ENCODE assay signal across 8 cellular contexts in genomic region chr19:1133471-1133929, GRCh38. TPM values are rescaled to one million over a fixed set of nuclear protein-coding genes. Genes with fewer than 3 reads are reported as not detected.
A peak's percentile ranks its signal among the peaks of the same experiment; 100 is the strongest.
DNase-seq lines count a peak whose midpoint lies in the region; ATAC-seq and TF ChIP-seq lines count a peak whose summit lies in the region.

No MANE protein-coding gene starts in this region.

- H3K27ac Mint-ChIP-seq in CD4-positive, alpha-beta memory T cell, result peak overlapping the region; percentile 86 to 96 (median 92)

- no peaks in the 10 kb centered on the region for H3K27me3 Mint-ChIP-seq in CD4-positive, alpha-beta memory T cell

- H3K36me3 Mint-ChIP-seq in CD4-positive, alpha-beta memory T cell, result peaks cover 2 to 10% of the 10 kb centered on the region in 2 donors

- H3K9ac ChIP-seq in HCT116 (ENCODE audit: low read length), result no peak overlapping the region
- no peak overlapping the region for H3K9ac ChIP-seq in mucosa of rectum (ENCODE audit: low read depth in 1 of 2, low read length in 2 of 2)

- TF ChIP-seq RAD21 in HCT116 (IDR thresholded peaks at IDR 0.05; ENCODE audit: low read depth), result no peak

- POLR2A ChIA-PET in CD4-positive, alpha-beta memory T cell (lab: Charles Lee; ENCODE audit: partially characterized antibody), result interaction anchor here (0.8 to 4.7 kb wide), 13 partner anchors 13 to 136 kb away, joined by 3 to 42 read pairs (median 4); partner anchors contain the start of genes ABCA7, ARHGAP45, CIRBP and GPX4
- POLR2A ChIA-PET in HCT116 (lab: Charles Lee), result interaction anchor here (1.1 kb wide), 1 partner anchor 10 kb away, joined by 4 read pairs; no protein-coding TSS in a partner anchor

- H3K4me2 ChIP-seq in HCT116 (ENCODE audit: low read length), result no peak overlapping the region

- peak; percentile 90 for ATAC-seq in HCT116
- ATAC-seq in SK-N-SH treated with all-trans-retinoic acid at 6 μM for 48 hours, result peak; percentile 36

- peak overlapping the region; percentile 90 for H3K27ac ChIP-seq in CD4-positive, alpha-beta memory T cell (ENCODE audit: low read depth, low read length)
- H3K27ac ChIP-seq in HCT116 (ENCODE audit: low read depth, low read length) (no peak overlapping the region; the same call in 1 of the 2 replicates), mucosa of rectum (ENCODE audit: low read depth in 2 of 2, low read length in 2 of 2) (peak overlapping the region; percentile 35 to 96), suprapubic skin (peak overlapping the region; percentile 90)

- H3K9me3 Mint-ChIP-seq in CD4-positive, alpha-beta memory T cell, result peaks cover 0 to 2% (median 0%) of the 10 kb centered on the region in 8 donors

- H3K27me3 ChIP-seq in CD4-positive, alpha-beta memory T cell (ENCODE audit: insufficient read depth, low read length), result no peaks in the 10 kb centered on the region
- H3K27me3 ChIP-seq in HCT116 (ENCODE audit: insufficient read depth, low read length) (no peaks in the 10 kb centered on the region), mucosa of rectum (ENCODE audit: control insufficient read depth in 2 of 2, insufficient read depth in 2 of 2, low read length in 2 of 2) (no peaks in the 10 kb centered on the region), suprapubic skin (no peaks in the 10 kb centered on the region)

- intact Hi-C loops in CD4-positive, alpha-beta memory T cell (cut with micrococcal nuclease), result loop anchor here (2.0 to 5.0 kb wide), 3 partner anchors 36 to 59 kb away; partner anchors contain the start of genes POLR2E and SBNO2
- intact Hi-C loops in HCT116 (cut with micrococcal nuclease), result no loop called here

- RAD21 ChIA-PET in HCT116 (lab: Charles Lee; ENCODE audit: low non-redundant PET in 1 of 2, low total read pairs in 2 of 2, uncharacterized antibody in 2 of 2, unreplicated experiment in 2 of 2), result interaction anchor here in 1 of 2 experiments (0.6 kb wide), 1 partner anchor 363 kb away, joined by 3 read pairs; no protein-coding TSS in a partner anchor

- WGBS in suprapubic skin, result 87% methylated on average over 16 of the region's 25 CpGs

- peak overlapping the region; percentile 65 to 87 (median 80) for H3K4me3 Mint-ChIP-seq in CD4-positive, alpha-beta memory T cell

- no peak for TF ChIP-seq CTCF in HCT116 (IDR thresholded peaks at IDR 0.05 in 2 of 3, conservative IDR thresholded peaks at IDR 0.05 in 1 of 3; ENCODE audit: borderline replicate concordance in 1 of 3, insufficient read depth in 1 of 3, low read depth in 2 of 3, low read length in 2 of 3)
- no peak for TF ChIP-seq CTCF in suprapubic skin (IDR thresholded peaks at IDR 0.05)

- H3K4me3 ChIP-seq in CD4-positive, alpha-beta memory T cell (ENCODE audit: low read length in 2 of 2), result peak overlapping the region in 1 of 2 donors; percentile 89
- H3K4me3 ChIP-seq in HCT116 (replicated peaks in 1 of 2; ENCODE audit: low read depth in 1 of 2, low read length in 2 of 2) (no peak overlapping the region), mucosa of rectum (ENCODE audit: low read length in 2 of 2) (peak overlapping the region in 1 of 2 donors; percentile 41), suprapubic skin (no peak overlapping the region)

- BruUV-seq in HCT116 (replicated peaks; lab: Mats Ljungman, UMichigan), result no TSS peak

- peaks cover 53% of the 10 kb centered on the region for H3K4me1 ChIP-seq in CD4-positive, alpha-beta memory T cell (ENCODE audit: insufficient read depth, low read length)
- H3K4me1 ChIP-seq in HCT116 (ENCODE audit: control insufficient read depth in 1 of 2, insufficient read depth in 2 of 2, low read length in 2 of 2), result peaks cover 0 to 8% of the 10 kb centered on the region in 2 experiments; a peak in 2 of 4 replicates
- H3K4me1 ChIP-seq in mucosa of rectum (ENCODE audit: control insufficient read depth in 2 of 2, insufficient read depth in 2 of 2, low read length in 2 of 2), result peaks cover 37 to 42% of the 10 kb centered on the region in 2 donors
- peaks cover 75% of the 10 kb centered on the region for H3K4me1 ChIP-seq in suprapubic skin

- no peak for TF ChIP-seq EP300 in suprapubic skin (IDR thresholded peaks at IDR 0.05)

- TF ChIP-seq POLR2A in HCT116 (IDR thresholded peaks at IDR 0.05; ENCODE audit: borderline replicate concordance, extremely low read depth, insufficient read depth, insufficient read length) (no peak), suprapubic skin (IDR thresholded peaks at IDR 0.05) (no peak)

- peak; percentile 87 to 90 (median 88) for DNase-seq in CD4-positive, alpha-beta memory T cell
- DNase-seq in HCT116 (ENCODE audit: low read depth, low spot score), result peak; percentile 34
- peak; percentile 72 for DNase-seq in activated naive CD4-positive, alpha-beta T cell treated with anti-CD3 and anti-CD28 coated beads, Interleukin-2, amount 50 U/mL, for 16 hours
- DNase-seq in suprapubic skin (ENCODE audit: low spot score in 2 of 2), result no peak
- DNase-seq in NCI-H2107 (lab: John Stamatoyannopoulos, UW), result no peak
- no peak for DNase-seq in cortex of kidney (lab: John Stamatoyannopoulos, UW)

- H3K9me2 ChIP-seq in HCT116 (ENCODE audit: insufficient read depth), result no peaks in the 10 kb centered on the region

- H3K9me3 ChIP-seq in CD4-positive, alpha-beta memory T cell (ENCODE audit: control insufficient read depth in 1 of 2, low read length in 2 of 2), result no peaks in the 10 kb centered on the region
- no peaks in the 10 kb centered on the region for H3K9me3 ChIP-seq in HCT116 (ENCODE audit: control insufficient read depth in 1 of 2, insufficient read depth in 1 of 2, low read depth in 1 of 2, low read length in 2 of 2)
- no peaks in the 10 kb centered on the region for H3K9me3 ChIP-seq in mucosa of rectum (ENCODE audit: control insufficient read depth in 2 of 2, low read length in 2 of 2)
- H3K9me3 ChIP-seq in suprapubic skin, result no peaks in the 10 kb centered on the region

- no peak overlapping the region for H2AFZ ChIP-seq in HCT116 (ENCODE audit: low read depth, low read length, poor library complexity, severe bottlenecking)

- CTCF ChIA-PET in CD4-positive, alpha-beta memory T cell (lab: Charles Lee; ENCODE audit: partially characterized antibody), result interaction anchor here (0.7 to 1.2 kb wide), 6 partner anchors 20 to 325 kb away, joined by 3 to 4 read pairs (median 3); no protein-coding TSS in a partner anchor
- CTCF ChIA-PET in HCT116 (lab: Charles Lee), result no interaction called here

- H4K20me1 ChIP-seq in HCT116 (ENCODE audit: insufficient read depth), result no peaks in the 10 kb centered on the region

- no peaks in the 10 kb centered on the region for H3K36me3 ChIP-seq in CD4-positive, alpha-beta memory T cell (ENCODE audit: insufficient read depth, low read length)
- peaks cover 0 to 8% of the 10 kb centered on the region in 2 experiments; a peak in 1 of 4 replicates for H3K36me3 ChIP-seq in HCT116 (ENCODE audit: control insufficient read depth in 1 of 2, insufficient read depth in 2 of 2, low read length in 2 of 2)
- H3K36me3 ChIP-seq in mucosa of rectum (ENCODE audit: control insufficient read depth in 2 of 2, insufficient read depth in 2 of 2, low read length in 2 of 2), result no peaks in the 10 kb centered on the region
- peaks cover 12% of the 10 kb centered on the region for H3K36me3 ChIP-seq in suprapubic skin

- peaks cover 7 to 32% (median 22%) of the 10 kb centered on the region in 4 donors for H3K4me1 Mint-ChIP-seq in CD4-positive, alpha-beta memory T cell

- H3K79me2 ChIP-seq in HCT116 (ENCODE audit: insufficient read depth, low read length), result peaks cover 32% of the 10 kb centered on the region; the same call in 1 of the 2 replicates

TF ChIP-seq in HCT116, 20 proteins besides CTCF, POLR2A, EP300 and RAD21 (continues in another document):
- TF ChIP-seq SP1 (IDR thresholded peaks at IDR 0.05; ENCODE audit: low read depth) (no peak), POLR2AphosphoS5 (IDR thresholded peaks at IDR 0.05; ENCODE audit: low read depth, low read length) (no peak), ZFX (IDR thresholded peaks at IDR 0.05) (no peak), EZH2 (IDR thresholded peaks at IDR 0.05) (no peak)

TF ChIP-seq in SK-N-SH treated with all-trans-retinoic acid at 6 μM for 48 hours, 23 proteins besides CTCF, POLR2A, EP300 and RAD21 (continues in another document):
- TF ChIP-seq TCF4 (CRISPR knock-in tag; IDR thresholded peaks at IDR 0.05; ENCODE audit: borderline replicate concordance) (no peak), RARB (CRISPR knock-in tag; IDR thresholded peaks at IDR 0.05) (no peak), ISL1 (CRISPR knock-in tag; IDR thresholded peaks at IDR 0.05) (no peak), ZC3H10 (CRISPR knock-in tag; IDR thresholded peaks at IDR 0.05) (no peak)

RNA-seq across cellular contexts. Expression of gene GPX4, which starts 29.7 kb away (rescaled TPM):
- 100 to 1,000 TPM; 210 to 220 TPM for total RNA-seq in CD4-positive, alpha-beta memory T cell
- polyA plus RNA-seq in CD4-positive, alpha-beta memory T cell, result 100 to 1,000 TPM; 399 to 406 TPM
- total RNA-seq in HCT116 (2021; ENCODE audit: unreplicated experiment) (481 TPM), suprapubic skin (100 to 1,000 TPM; 267 to 359 (median 344) TPM)
- polyA plus RNA-seq in HCT116 (2012), result 810 and 823 TPM in 2 replicates

RNA-seq across cellular contexts. Expression of gene POLR2E, which starts 38.3 kb away (rescaled TPM):
- total RNA-seq in CD4-positive, alpha-beta memory T cell, result 10 to 100 TPM; 76.0 to 80.0 TPM
- 100 to 1,000 TPM; 167 to 197 TPM for polyA plus RNA-seq in CD4-positive, alpha-beta memory T cell
- 281 TPM for total RNA-seq in HCT116 (2021; ENCODE audit: unreplicated experiment)
- 280 and 302 TPM in 2 replicates for polyA plus RNA-seq in HCT116 (2012)
- total RNA-seq in suprapubic skin, result 100 to 1,000 TPM in 3 of 4 donors, 10 to 100 TPM in 1; 84.1 to 142 (median 111) TPM

RNA-seq across cellular contexts. Expression of gene SBNO2, which starts 40.6 kb away (rescaled TPM):
- 10 to 100 TPM; 92.6 to 98.6 TPM for total RNA-seq in CD4-positive, alpha-beta memory T cell
- polyA plus RNA-seq in CD4-positive, alpha-beta memory T cell, result 1 to 10 TPM in 1 of 2 donors, under 1 TPM in 1; 0.37 to 3.5 TPM
- total RNA-seq in HCT116 (2021; ENCODE audit: unreplicated experiment), result 66.4 TPM
- 35.8 and 46.2 TPM in 2 replicates for polyA plus RNA-seq in HCT116 (2012)
- total RNA-seq in suprapubic skin, result 10 to 100 TPM; 36.7 to 58.9 (median 45.5) TPM

Comparison
In these comparisons a context has a peak if more than half of its experiments do, and no peak if none do; other contexts are left out.
1. DNase-seq: peak in CD4-positive, alpha-beta memory T cell (5 of 5), HCT116 (single experiment) and activated naive CD4-positive, alpha-beta T cell treated with anti-CD3 and anti-CD28 coated beads, Interleukin-2, amount 50 U/mL, for 16 hours (single experiment); none in suprapubic skin (0 of 2), NCI-H2107 (single experiment) and cortex of kidney (single experiment).